8 cellular contexts compared by ENCODE assay signal in genomic region chr4:120755864-120756263, GRCh38.
"Had no signal": no experiment of that assay in that cellular context is flagged by ENCODE, and none has a peak within 500 bp of the region (broad histone marks: within the 10 kb centered on the region; RNA-seq: fewer than 3 reads in every experiment).

No MANE protein-coding gene starts in this region.

- FAIRE-seq: H1, H54, HTR-8/SVneo, K562 had no signal

- H2AFZ ChIP-seq: GM23338 had no signal

- H3K4me2 ChIP-seq: GM23338 had no signal

- H3K4me3 ChIP-seq: GM23338, K562 had no signal

- DNase-seq: H9, HCEC 1CT, IMR-90 had no signal

- ATAC-seq: GM23338, K562 had no signal
